In genomic region chr19:28296506-28296905, GRCh38 we compare ENCODE assay signal across 22 cellular contexts.
DNase-seq lines count a peak whose midpoint lies in the region; ATAC-seq and TF ChIP-seq lines count a peak whose summit lies in the region.
"Had no signal": no experiment of that assay in that cellular context is flagged by ENCODE, and none has a peak within 500 bp of the region (broad histone marks: within the 10 kb centered on the region; RNA-seq: fewer than 3 reads in every experiment).

No MANE protein-coding gene starts in this region.

- no peak overlapping the region for H3K4me2 ChIP-seq in PC-9

- no peaks in the 10 kb centered on the region for H3K36me3 Mint-ChIP-seq in CD4-positive, alpha-beta memory T cell
- H3K36me3 Mint-ChIP-seq: CD4-positive, CD25-positive, alpha-beta regulatory T cell had no signal

- no peaks in the 10 kb centered on the region for H3K4me1 ChIP-seq in A673 (ENCODE audit: insufficient read depth, low read length, poor library complexity, severe bottlenecking)
- H3K4me1 ChIP-seq in CD4-positive, alpha-beta memory T cell (ENCODE audit: insufficient read depth, low read length), result no peaks in the 10 kb centered on the region
- no peaks in the 10 kb centered on the region for H3K4me1 ChIP-seq in PC-9 (replicated peaks; ENCODE audit: insufficient read depth)
- no peaks in the 10 kb centered on the region for H3K4me1 ChIP-seq in foreskin keratinocyte
- H3K4me1 ChIP-seq: lower lobe of right lung, Peyer's patch had no signal

- H3K4me1 Mint-ChIP-seq in CD4-positive, alpha-beta memory T cell, result no peaks in the 10 kb centered on the region
- H3K4me1 Mint-ChIP-seq: CD4-positive, CD25-positive, alpha-beta regulatory T cell had no signal

- H3K9me3 ChIP-seq in A673 (ENCODE audit: low read depth, low read length, poor library complexity, severe bottlenecking), result peaks cover 8% of the 10 kb centered on the region
- no peaks in the 10 kb centered on the region for H3K9me3 ChIP-seq in CD4-positive, alpha-beta memory T cell (ENCODE audit: control insufficient read depth in 1 of 2, low read length in 2 of 2)
- no peaks in the 10 kb centered on the region for H3K9me3 ChIP-seq in PC-9 (ENCODE audit: insufficient read depth, low read depth)
- H3K9me3 ChIP-seq: lower lobe of right lung, Peyer's patch had no signal

- H3K27ac Mint-ChIP-seq in CD4-positive, alpha-beta memory T cell, result no peak overlapping the region
- H3K27ac Mint-ChIP-seq: activated naive CD4-positive, alpha-beta T cell treated with anti-CD3 and anti-CD28 coated beads for 36 hours; CD4-positive, CD25-positive, alpha-beta regulatory T cell had no signal

- H4K20me1 ChIP-seq in PC-9 (ENCODE audit: insufficient read depth), result no peaks in the 10 kb centered on the region

- CTCF ChIA-PET in A673 (lab: Charles Lee) (no interaction called here), PC-9 (lab: Charles Lee) (no interaction called here)
- CTCF ChIA-PET in CD4-positive, alpha-beta memory T cell (lab: Charles Lee; ENCODE audit: partially characterized antibody), result no interaction called here

- H3K27ac ChIP-seq in A673 (ENCODE audit: low read depth, low read length, poor library complexity, severe bottlenecking) (no peak overlapping the region), PC-9 (no peak overlapping the region), foreskin keratinocyte (no peak overlapping the region)
- H3K27ac ChIP-seq in CD4-positive, alpha-beta memory T cell (ENCODE audit: low read depth, low read length), result no peak overlapping the region
- H3K27ac ChIP-seq: lower lobe of right lung, Peyer's patch had no signal

- no peak overlapping the region for H3K4me3 ChIP-seq in A673 (ENCODE audit: low read depth, low read length, poor library complexity, severe bottlenecking)
- no peak overlapping the region for H3K4me3 ChIP-seq in foreskin fibroblast (ENCODE audit: low read depth in 1 of 2, low read length in 2 of 2)
- H3K4me3 ChIP-seq in CD4-positive, alpha-beta memory T cell (ENCODE audit: low read length in 2 of 2), result no peak overlapping the region
- no peak overlapping the region for H3K4me3 ChIP-seq in PC-9
- H3K4me3 ChIP-seq: lower lobe of right lung, Peyer's patch had no signal

- POLR2A ChIA-PET in A673 (lab: Charles Lee; ENCODE audit: low non-redundant PET), result no interaction called here
- POLR2A ChIA-PET in CD4-positive, alpha-beta memory T cell (lab: Charles Lee; ENCODE audit: partially characterized antibody), result no interaction called here
- POLR2A ChIA-PET in PC-9 (lab: Charles Lee; ENCODE audit: unreplicated experiment), result no interaction called here

- peaks cover 0 to 21% (median 8%) of the 10 kb centered on the region in 8 donors for H3K9me3 Mint-ChIP-seq in CD4-positive, alpha-beta memory T cell

- H2AFZ ChIP-seq in PC-9, result no peak overlapping the region

- DNase-seq in A673 (ENCODE audit: low spot score) (peak; percentile 64), GM04504 (ENCODE audit: low read depth) (peak; percentile 46), RPMI7951 (ENCODE audit: low read depth) (peak; percentile 88), foreskin fibroblast (peak; percentile 55 to 75), PC-9 (no peak), foreskin keratinocyte (no peak)
- DNase-seq in CD4-positive, alpha-beta memory T cell, result no peak
- DNase-seq: activated CD4-positive, alpha-beta T cell treated with anti-CD3 and anti-CD28 coated beads for 1 hour; activated CD8-positive, alpha-beta memory T cell treated with anti-CD3 and anti-CD28 coated beads for 24 hours; activated naive CD4-positive, alpha-beta T cell treated with anti-CD3 and anti-CD28 coated beads for 36 hours; activated T-cell treated with anti-CD3 and anti-CD28 coated beads, Interleukin-2, amount 50 U/mL, for 4 hours; CD4-positive, CD25-positive, alpha-beta regulatory T cell; H7; hippocampal formation; Kasumi-1; lower lobe of right lung; NCI-H1417; nucleus accumbens; Peyer's patch; stimulated activated CD4-positive, alpha-beta T cell treated with anti-CD3 and anti-CD28 coated beads, Interleukin-12 subunit alpha, Interleukin-12 subunit beta, amount 100 ng/mL, for 4 hours; SW 1271 had no signal

- no TSS peak for BruUV-seq in A673 (replicated peaks; lab: Mats Ljungman, UMichigan)
- no TSS peak for BruUV-seq in PC-9 (replicated peaks; lab: Mats Ljungman, UMichigan)

- no peaks in the 10 kb centered on the region for H3F3A ChIP-seq in PC-9 (ENCODE audit: insufficient read depth, low read depth)

- no peaks in the 10 kb centered on the region for H3K79me2 ChIP-seq in PC-9 (ENCODE audit: low read depth)

- H3K4me3 Mint-ChIP-seq in CD4-positive, alpha-beta memory T cell, result no peak overlapping the region
- H3K4me3 Mint-ChIP-seq: activated naive CD4-positive, alpha-beta T cell treated with anti-CD3 and anti-CD28 coated beads for 36 hours; activated T-cell treated with anti-CD3 and anti-CD28 coated beads, Interleukin-2, amount 50 U/mL, for 4 hours; CD4-positive, CD25-positive, alpha-beta regulatory T cell had no signal

- H3K27me3 Mint-ChIP-seq in CD4-positive, alpha-beta memory T cell, result no peaks in the 10 kb centered on the region
- H3K27me3 Mint-ChIP-seq: CD4-positive, CD25-positive, alpha-beta regulatory T cell had no signal

- no peaks in the 10 kb centered on the region for H3K9me2 ChIP-seq in PC-9 (ENCODE audit: insufficient read depth)

- ATAC-seq in HG02571 (IDR thresholded peaks at IDR 0.05; ENCODE audit: unreplicated experiment), result no peak
- no peak for ATAC-seq in foreskin keratinocyte
- ATAC-seq: activated T-cell treated with anti-CD3 and anti-CD28 coated beads, Interleukin-2, amount 50 U/mL, for 4 hours; lower lobe of right lung had no signal

- intact Hi-C loops in A673 (cut with micrococcal nuclease; ENCODE audit: unreplicated experiment), result no loop called here
- intact Hi-C loops in CD4-positive, alpha-beta memory T cell (cut with micrococcal nuclease), result no loop called here
- intact Hi-C loops in PC-9 (cut with micrococcal nuclease; ENCODE audit: unreplicated experiment), result no loop called here

- H3K36me3 ChIP-seq in A673 (ENCODE audit: insufficient read depth, low read length, poor library complexity, severe bottlenecking) (no peaks in the 10 kb centered on the region), PC-9 (ENCODE audit: low read depth) (no peaks in the 10 kb centered on the region)
- H3K36me3 ChIP-seq in CD4-positive, alpha-beta memory T cell (ENCODE audit: insufficient read depth, low read length), result no peaks in the 10 kb centered on the region
- H3K36me3 ChIP-seq: lower lobe of right lung, Peyer's patch had no signal

- TF ChIP-seq CTCF in A673 (conservative IDR thresholded peaks at IDR 0.05; ENCODE audit: low read depth, low read length) (no peak), foreskin fibroblast (IDR thresholded peaks at IDR 0.05; ENCODE audit: low read depth, low read length) (no peak), PC-9 (conservative IDR thresholded peaks at IDR 0.05) (no peak), foreskin keratinocyte (conservative IDR thresholded peaks at IDR 0.05) (no peak)

- H3K27me3 ChIP-seq in A673 (replicated peaks; ENCODE audit: insufficient read depth, low read depth, low read length, poor library complexity) (no peaks in the 10 kb centered on the region), PC-9 (ENCODE audit: insufficient read depth, low read depth) (0 out of 2 replicates have a peak, but pooled peaks cover 6% of the 10 kb centered on the region), foreskin keratinocyte (no peaks in the 10 kb centered on the region)
- no peaks in the 10 kb centered on the region for H3K27me3 ChIP-seq in CD4-positive, alpha-beta memory T cell (ENCODE audit: insufficient read depth, low read length)
- H3K27me3 ChIP-seq: Peyer's patch had no signal

Comparison
In these comparisons a context has a peak if more than half of its experiments do, and no peak if none do; other contexts are left out.
1. DNase-seq: peak in A673 (single experiment), GM04504 (single experiment), RPMI7951 (single experiment) and foreskin fibroblast (2 of 2); none in CD4-positive, alpha-beta memory T cell (0 of 5), PC-9 (0 of 2) and foreskin keratinocyte (0 of 2).